Comparison of ENCODE assay signal across 9 cellular contexts in the genomic region with DNA sequence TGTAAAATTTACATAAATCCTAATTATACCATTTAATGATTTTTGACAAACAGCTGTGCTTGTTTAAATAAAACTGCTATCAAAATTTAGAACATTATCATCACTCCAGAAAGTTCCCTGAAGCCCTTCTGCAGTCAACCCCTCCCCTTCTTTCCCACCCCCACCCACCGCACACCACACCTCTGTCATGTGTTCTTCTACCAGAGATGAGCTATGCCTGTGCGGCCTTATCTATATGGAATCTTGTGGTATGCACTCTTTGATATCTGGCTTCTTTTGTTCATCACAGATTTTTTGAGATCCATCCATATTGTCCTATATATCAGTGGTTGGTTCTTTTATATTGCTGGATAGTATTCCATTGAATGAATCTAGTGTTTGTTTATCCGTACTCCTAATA. TPM values are rescaled to one million over a fixed set of nuclear protein-coding genes. Genes with fewer than 3 reads are reported as not detected.
DNase-seq lines count a peak whose midpoint lies in the region; ATAC-seq and TF ChIP-seq lines count a peak whose summit lies in the region.
"Had no signal": no experiment of that assay in that cellular context is flagged by ENCODE, and none has a peak within 500 bp of the region (broad histone marks: within the 10 kb centered on the region; RNA-seq: fewer than 3 reads in every experiment).

No MANE protein-coding gene starts in this region.

- DNase-seq in MM.1S (no peak), T-helper 9 cell (peak; percentile 56), mesothelial cell of epicardium (ENCODE audit: low spot score in 2 of 2, unreplicated experiment in 2 of 2) (no peak), NCI-H146 treated with DMSO at 0.1 percent for 48 hours (lab: John Stamatoyannopoulos, UW; ENCODE audit: unreplicated experiment) (no peak)
- peak in 1 of 3 experiments; percentile 21 for DNase-seq in effector memory CD8-positive, alpha-beta T cell
- no peak for DNase-seq in stimulated activated effector memory CD8-positive, alpha-beta T cell treated with anti-CD3 and anti-CD28 coated beads, Interleukin-12 subunit alpha, Interleukin-12 subunit beta, amount 100 ng/mL, for 72 hours (ENCODE audit: low spot score in 2 of 2)

- H3K4me3 Mint-ChIP-seq in effector memory CD8-positive, alpha-beta T cell, result peak overlapping the region; percentile 61 to 70
- peak overlapping the region; percentile 55 for H3K4me3 Mint-ChIP-seq in stimulated activated effector memory CD8-positive, alpha-beta T cell treated with anti-CD3 and anti-CD28 coated beads, Interleukin-12 subunit alpha, Interleukin-12 subunit beta, amount 100 ng/mL, for 72 hours
- no peak overlapping the region for H3K4me3 Mint-ChIP-seq in mesothelial cell of epicardium

- H3K4me1 ChIP-seq in MM.1S (ENCODE audit: low read length), result peaks cover 49% of the 10 kb centered on the region

- H3K9me3 ChIP-seq in MM.1S (replicated peaks; ENCODE audit: insufficient read depth, low read length), result no peaks in the 10 kb centered on the region

- H3K36me3 Mint-ChIP-seq in effector memory CD8-positive, alpha-beta T cell (ENCODE audit: insufficient read depth), result peaks cover 86% of the 10 kb centered on the region
- H3K36me3 Mint-ChIP-seq in stimulated activated effector memory CD8-positive, alpha-beta T cell treated with anti-CD3 and anti-CD28 coated beads, Interleukin-12 subunit alpha, Interleukin-12 subunit beta, amount 100 ng/mL, for 72 hours, result peaks cover 69% of the 10 kb centered on the region
- H3K36me3 Mint-ChIP-seq in mesothelial cell of epicardium, result peaks cover 9% of the 10 kb centered on the region

- peaks cover 16% of the 10 kb centered on the region for H3F3A ChIP-seq in MM.1S (ENCODE audit: insufficient read depth, low read length)

- no peaks in the 10 kb centered on the region for H3K9me2 ChIP-seq in MM.1S (replicated peaks; ENCODE audit: insufficient read depth, low read length)

- H3K27me3 Mint-ChIP-seq in effector memory CD8-positive, alpha-beta T cell, result no peaks in the 10 kb centered on the region
- no peaks in the 10 kb centered on the region for H3K27me3 Mint-ChIP-seq in mesothelial cell of epicardium (ENCODE audit: low read depth)

- no peak overlapping the region for H3K9ac ChIP-seq in MM.1S (ENCODE audit: low read length)

- peak overlapping the region; percentile 63 to 70 for H3K27ac Mint-ChIP-seq in effector memory CD8-positive, alpha-beta T cell
- H3K27ac Mint-ChIP-seq in stimulated activated effector memory CD8-positive, alpha-beta T cell treated with anti-CD3 and anti-CD28 coated beads, Interleukin-12 subunit alpha, Interleukin-12 subunit beta, amount 100 ng/mL, for 72 hours, result peak overlapping the region; percentile 85
- no peak overlapping the region for H3K27ac Mint-ChIP-seq in mesothelial cell of epicardium

- TF ChIP-seq CTCF in MM.1S (IDR thresholded peaks at IDR 0.05; ENCODE audit: low read length) (no peak), mesothelial cell of epicardium (IDR thresholded peaks at IDR 0.05; ENCODE audit: unreplicated experiment) (no peak)

- no peak overlapping the region for H3K4me3 ChIP-seq in MM.1S (ENCODE audit: low read length)

- H3K36me3 ChIP-seq in MM.1S (replicated peaks; ENCODE audit: insufficient read depth, low read length), result peaks cover 9% of the 10 kb centered on the region

- H3K9me3 Mint-ChIP-seq in effector memory CD8-positive, alpha-beta T cell, result no peaks in the 10 kb centered on the region
- no peaks in the 10 kb centered on the region for H3K9me3 Mint-ChIP-seq in stimulated activated effector memory CD8-positive, alpha-beta T cell treated with anti-CD3 and anti-CD28 coated beads, Interleukin-12 subunit alpha, Interleukin-12 subunit beta, amount 100 ng/mL, for 72 hours
- H3K9me3 Mint-ChIP-seq in mesothelial cell of epicardium, result no peaks in the 10 kb centered on the region
- H3K9me3 Mint-ChIP-seq: brain had no signal

- H3K27me3 ChIP-seq in MM.1S (replicated peaks; ENCODE audit: insufficient read depth, low read length), result no peaks in the 10 kb centered on the region

- H3K4me2 ChIP-seq in MM.1S (ENCODE audit: low read depth, low read length), result peak overlapping the region; percentile 48

- H2AFZ ChIP-seq in MM.1S (ENCODE audit: low read length), result no peak overlapping the region

- H3K4me1 Mint-ChIP-seq in effector memory CD8-positive, alpha-beta T cell (ENCODE audit: low read depth in 2 of 2), result peaks cover 63 to 94% of the 10 kb centered on the region in 2 donors
- peaks cover 84% of the 10 kb centered on the region for H3K4me1 Mint-ChIP-seq in stimulated activated effector memory CD8-positive, alpha-beta T cell treated with anti-CD3 and anti-CD28 coated beads, Interleukin-12 subunit alpha, Interleukin-12 subunit beta, amount 100 ng/mL, for 72 hours
- peaks cover 77% of the 10 kb centered on the region for H3K4me1 Mint-ChIP-seq in mesothelial cell of epicardium

- H3K79me2 ChIP-seq in MM.1S (ENCODE audit: low read length), result peaks cover 98% of the 10 kb centered on the region

- peak; percentile 77 for ATAC-seq in effector memory CD8-positive, alpha-beta T cell (replicated peaks)
- ATAC-seq in stimulated activated effector memory CD8-positive, alpha-beta T cell treated with anti-CD3 and anti-CD28 coated beads, Interleukin-12 subunit alpha, Interleukin-12 subunit beta, amount 100 ng/mL, for 72 hours, result peak; percentile 61
- no peak for ATAC-seq in GM21723 (IDR thresholded peaks at IDR 0.05; ENCODE audit: unreplicated experiment)
- ATAC-seq in HG03469 (IDR thresholded peaks at IDR 0.05; ENCODE audit: unreplicated experiment), result no peak

- H4K20me1 ChIP-seq in MM.1S (ENCODE audit: insufficient read depth, low read length), result peaks cover 37% of the 10 kb centered on the region

- H3K27ac ChIP-seq in MM.1S (ENCODE audit: low read length), result no peak overlapping the region

RNA-seq across cellular contexts. Expression of a gene that starts 7.2 kb away (rescaled TPM):
- total RNA-seq in mesothelial cell of epicardium, result 23.9 to 25.7 TPM (median 24.9 TPM) in 3 replicates

Comparison
In these comparisons a context has a peak if more than half of its experiments do, and no peak if none do; other contexts are left out.
1. ATAC-seq: peak in effector memory CD8-positive, alpha-beta T cell (single experiment) and stimulated activated effector memory CD8-positive, alpha-beta T cell treated with anti-CD3 and anti-CD28 coated beads, Interleukin-12 subunit alpha, Interleukin-12 subunit beta, amount 100 ng/mL, for 72 hours (single experiment); none in GM21723 (single experiment) and HG03469 (single experiment).